Comparison of ENCODE assay signal across 24 cellular contexts in the genomic region with DNA sequence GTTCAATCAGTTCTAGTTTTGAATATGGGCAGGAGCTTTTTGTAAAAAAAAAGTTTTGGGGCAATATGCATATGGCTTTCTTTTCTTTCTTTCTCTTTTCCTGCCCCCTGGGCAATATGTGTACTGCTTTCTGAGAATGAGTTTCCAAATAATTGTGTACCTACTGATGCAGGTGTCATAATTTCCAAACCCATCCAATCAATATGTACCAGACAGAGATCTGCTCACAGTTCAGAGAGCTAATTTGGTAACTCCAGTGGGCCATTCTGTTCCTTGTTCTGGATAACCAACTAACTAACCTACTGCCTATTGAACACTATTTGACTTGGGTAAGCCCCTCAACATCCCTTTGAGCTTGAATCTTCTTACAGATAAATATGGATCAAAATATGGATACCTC. TPM values are rescaled to one million over a fixed set of nuclear protein-coding genes. Genes with fewer than 3 reads are reported as not detected.
"Had no signal": no experiment of that assay in that cellular context is flagged by ENCODE, and none has a peak within 500 bp of the region (broad histone marks: within the 10 kb centered on the region; RNA-seq: fewer than 3 reads in every experiment).

No MANE protein-coding gene starts in this region.

- H3K27me3 ChIP-seq: colonic mucosa had no signal

- DNase-seq: colonic mucosa; cortex of kidney; effector CD8-positive, alpha-beta T cell; effector memory CD8-positive, alpha-beta T cell; endodermal cell; erythroblast; esophagus squamous epithelium; foreskin fibroblast; foreskin melanocyte; gastrocnemius medialis; glutamatergic neuron; head of caudate nucleus; heart right ventricle; hippocampal formation; left cardiac atrium; left ventricle myocardium inferior; lower lobe of right lung; mesenchymal stem cell; mucosa of descending colon had no signal

- FAIRE-seq: endometrium, islet of Langerhans, keratinocyte had no signal

- H3K9me3 ChIP-seq: colonic mucosa, esophagus squamous epithelium, gastrocnemius medialis, heart right ventricle, left ventricle myocardium inferior, lower lobe of right lung, mucosa of descending colon had no signal

- H3K4me1 ChIP-seq: colonic mucosa, esophagus squamous epithelium, gastrocnemius medialis, heart right ventricle, left ventricle myocardium inferior, lower lobe of right lung had no signal

- H3K36me3 ChIP-seq: colonic mucosa, esophagus squamous epithelium, gastrocnemius medialis, heart right ventricle, left ventricle myocardium inferior, lower lobe of right lung had no signal

- ATAC-seq: effector memory CD8-positive, alpha-beta T cell; esophagus mucosa; gastrocnemius medialis; heart right ventricle; left cardiac atrium; lower lobe of right lung; mucosa of descending colon had no signal

- H3K4me3 ChIP-seq: colonic mucosa, esophagus squamous epithelium, gastrocnemius medialis, heart right ventricle, left ventricle myocardium inferior, lower lobe of right lung, mucosa of descending colon had no signal

- H3K27ac ChIP-seq: colonic mucosa, epithelial cell of prostate, esophagus squamous epithelium, gastrocnemius medialis, heart right ventricle, left ventricle myocardium inferior, lower lobe of right lung had no signal

RNA-seq across cellular contexts. Expression of a gene that starts 32.6 kb away (rescaled TPM):
- polyA plus RNA-seq: keratinocyte had no signal
